8 cellular contexts compared by ENCODE assay signal in genomic region chr11:47553417-47553746, GRCh38. TPM values are rescaled to one million over a fixed set of nuclear protein-coding genes. Genes with fewer than 3 reads are reported as not detected.
DNase-seq lines count a peak whose midpoint lies in the region; ATAC-seq and TF ChIP-seq lines count a peak whose summit lies in the region.

No MANE protein-coding gene starts in this region.

- H3K4me3 ChIP-seq in GM12875 (ENCODE audit: low read depth, low read length) (peak overlapping the region; percentile 26), HAP-1 (peak overlapping the region; percentile 91), duodenal mucosa (ENCODE audit: low read depth in 1 of 2, low read length in 2 of 2) (peak overlapping the region; percentile 72 to 99), aorta (ENCODE audit: low read length in 2 of 2) (peak overlapping the region in 1 of 2 donors; percentile 51)

- ATAC-seq in natural killer cell (peak; percentile 17 to 38 (median 24)), aorta (ENCODE audit: low FRiP score) (no peak)

- H3K27ac ChIP-seq in duodenal mucosa (ENCODE audit: low read depth, low read length) (no peak overlapping the region), aorta (ENCODE audit: low read depth in 1 of 2, low read length in 2 of 2) (peak overlapping the region in 1 of 2 donors; percentile 79)

- peaks cover 28 to 37% of the 10 kb centered on the region in 2 donors for H3K4me1 Mint-ChIP-seq in natural killer cell

- peaks cover 19% of the 10 kb centered on the region for H3K4me1 ChIP-seq in HAP-1
- peaks cover 10 to 18% of the 10 kb centered on the region in 2 donors for H3K4me1 ChIP-seq in duodenal mucosa (ENCODE audit: control insufficient read depth in 1 of 2, insufficient read depth in 2 of 2, low read length in 2 of 2)
- H3K4me1 ChIP-seq in aorta (ENCODE audit: control insufficient read depth in 1 of 2, insufficient read depth in 2 of 2, low read length in 2 of 2), result peaks cover 0 to 4% of the 10 kb centered on the region in 2 donors

- H3K27me3 ChIP-seq in HAP-1 (ENCODE audit: low read depth), result no peaks in the 10 kb centered on the region
- no peaks in the 10 kb centered on the region for H3K27me3 ChIP-seq in duodenal mucosa (ENCODE audit: control insufficient read depth in 1 of 2, insufficient read depth in 2 of 2, low read length in 2 of 2)
- no peaks in the 10 kb centered on the region for H3K27me3 ChIP-seq in aorta (ENCODE audit: control insufficient read depth in 1 of 2, insufficient read depth in 2 of 2, low read length in 1 of 2)

- H3K27ac Mint-ChIP-seq in natural killer cell, result peak overlapping the region; percentile 91 to 97

- H3K27me3 Mint-ChIP-seq in natural killer cell (ENCODE audit: low read depth in 2 of 2), result no peaks in the 10 kb centered on the region

- peak overlapping the region; percentile 97 for H3K4me3 Mint-ChIP-seq in natural killer cell

- WGBS in aorta, 2 donors, result 2 to 5% methylated on average over 9 of the region's 9 CpGs

- in situ Hi-C loops in HAP-1 (cut with MboI; ENCODE audit: low sequenced_read_pairs), result no loop called here

- H3K36me3 ChIP-seq in HAP-1 (replicated peaks) (no peaks in the 10 kb centered on the region; the same call in 1 of the 2 replicates), duodenal mucosa (ENCODE audit: control insufficient read depth in 1 of 2, insufficient read depth in 2 of 2, low read length in 2 of 2) (no peaks in the 10 kb centered on the region), aorta (ENCODE audit: control insufficient read depth in 1 of 2, insufficient read depth in 2 of 2, low read length in 1 of 2) (no peaks in the 10 kb centered on the region)

- DNase-seq in HAP-1 (ENCODE audit: low spot score in 2 of 2) (no peak), NCI-H226 (peak; percentile 22), natural killer cell (no peak), COLO829 (ENCODE audit: low spot score) (no peak), aorta (no peak), A172 (ENCODE audit: low spot score) (no peak)

- no peaks in the 10 kb centered on the region for H3K36me3 Mint-ChIP-seq in natural killer cell

- TF ChIP-seq CTCF in GM12875 (IDR thresholded peaks at IDR 0.05; ENCODE audit: borderline replicate concordance, insufficient read depth, low read depth, low read length) (no peak), natural killer cell (IDR thresholded peaks at IDR 0.05) (no peak)

- peak overlapping the region; percentile 35 to 55 for H3K9ac ChIP-seq in duodenal mucosa (ENCODE audit: low read depth in 1 of 2, low read length in 2 of 2)

- intact Hi-C loops in natural killer cell (cut with micrococcal nuclease) (loop anchor here (5.0 kb wide), 1 partner anchor 36 kb away; no protein-coding TSS in a partner anchor), aorta (cut with DNase I) (no loop called here)

- H3K9me3 Mint-ChIP-seq in natural killer cell, result no peaks in the 10 kb centered on the region

- H3K9me3 ChIP-seq in HAP-1 (no peaks in the 10 kb centered on the region), duodenal mucosa (ENCODE audit: control insufficient read depth in 1 of 2, low read length in 2 of 2) (no peaks in the 10 kb centered on the region), aorta (ENCODE audit: control insufficient read depth, low read length) (no peaks in the 10 kb centered on the region)

RNA-seq across cellular contexts. Expression of gene CELF1, which starts 0.5 kb away (rescaled TPM):
- 100 to 1,000 TPM; 128 to 168 (median 162) TPM for total RNA-seq in natural killer cell
- 100 to 1,000 TPM in 1 of 2 donors, 10 to 100 TPM in 1; 98.5 to 114 TPM for total RNA-seq in aorta
- 10 to 100 TPM; 11.3 to 17.7 TPM for polyA plus RNA-seq in aorta
- total RNA-seq in A172 (2014; rRNA removed; shearing (Covaris generic)), result 94.7 and 115 TPM in 2 replicates

RNA-seq across cellular contexts. Expression of gene PTPMT1, which starts 12.0 kb away (rescaled TPM):
- 10 to 100 TPM; 19.4 to 28.6 (median 20.4) TPM for total RNA-seq in natural killer cell
- total RNA-seq in aorta, result 10 to 100 TPM; 25.6 to 26.1 TPM
- 10 to 100 TPM; 45.9 to 51.5 TPM for polyA plus RNA-seq in aorta
- 225 and 253 TPM in 2 replicates for total RNA-seq in A172 (2014; rRNA removed; shearing (Covaris generic))

RNA-seq across cellular contexts. Expression of gene KBTBD4, which starts 25.4 kb away (rescaled TPM):
- total RNA-seq in natural killer cell, result 10 to 100 TPM; 17.7 to 24.1 (median 20.9) TPM
- 10 to 100 TPM; 11.1 to 13.5 TPM for total RNA-seq in aorta
- polyA plus RNA-seq in aorta, result 10 to 100 TPM in 1 of 2 donors, 1 to 10 TPM in 1; 8.9 to 13.3 TPM
- 44.7 and 60.4 TPM in 2 replicates for total RNA-seq in A172 (2014; rRNA removed; shearing (Covaris generic))

RNA-seq across cellular contexts. Expression of gene NDUFS3, which starts 25.5 kb away (rescaled TPM):
- total RNA-seq in natural killer cell, result 100 to 1,000 TPM; 114 to 138 (median 115) TPM
- total RNA-seq in aorta, result 10 to 100 TPM; 52.2 to 56.2 TPM
- polyA plus RNA-seq in aorta, result 100 to 1,000 TPM in 1 of 2 donors, 10 to 100 TPM in 1; 80.3 to 106 TPM
- total RNA-seq in A172 (2014; rRNA removed; shearing (Covaris generic)), result 152 and 165 TPM in 2 replicates

RNA-seq across cellular contexts. Expression of gene FAM180B, which starts 33.1 kb away (rescaled TPM):
- total RNA-seq in natural killer cell (under 1 TPM in 1 of 3 donors, not detected in 2; 0.25 TPM), aorta (1 to 10 TPM; 1.7 to 4.8 TPM)
- polyA plus RNA-seq in aorta, result under 1 TPM in 1 of 2 donors, not detected in 1; 0.38 TPM
- not detected in 2 replicates for total RNA-seq in A172 (2014; rRNA removed; shearing (Covaris generic))
